In the genomic region with DNA sequence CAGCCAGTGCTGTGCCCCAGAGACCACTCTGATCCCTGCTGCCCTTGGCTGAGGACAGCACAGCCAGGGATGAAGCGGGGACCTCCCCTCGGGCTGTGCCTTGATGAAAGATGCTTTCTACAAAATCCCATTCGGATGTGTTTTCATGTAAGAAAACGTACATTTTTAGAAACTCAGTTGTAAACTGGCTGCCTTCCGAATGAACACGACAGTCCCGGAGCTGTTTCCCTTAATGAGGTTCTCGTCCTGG, we compare ENCODE assay signal across 8 cellular contexts.
DNase-seq lines count a peak whose midpoint lies in the region; ATAC-seq and TF ChIP-seq lines count a peak whose summit lies in the region.

No MANE protein-coding gene starts in this region.

- no peak for TF ChIP-seq CTCF in AG04449 (IDR thresholded peaks at IDR 0.05; ENCODE audit: insufficient read depth, low read length, missing control alignments)
- TF ChIP-seq CTCF in IMR-90 (conservative IDR thresholded peaks at IDR 0.05; ENCODE audit: low read depth, low read length): no peak
- TF ChIP-seq CTCF in dorsolateral prefrontal cortex (IDR thresholded peaks at IDR 0.05 in 54 of 56, conservative IDR thresholded peaks at IDR 0.05 in 2 of 56; ENCODE audit: low read depth in 1 of 56, partially characterized antibody in 56 of 56): no peak
- TF ChIP-seq CTCF in osteoblast (IDR thresholded peaks at IDR 0.05; ENCODE audit: extremely low read depth, low read depth, low read length): no peak

- peak overlapping the region; percentile 79; the same call in 1 of the 2 replicates for H3K9ac ChIP-seq in IMR-90 (ENCODE audit: low read depth, low read length)

- peak overlapping the region; percentile 100 for H3K4ac ChIP-seq in IMR-90 (ENCODE audit: low read depth, low read length)

- H3K18ac ChIP-seq in IMR-90 (ENCODE audit: low read depth, low read length): peak overlapping the region; percentile 84

- peaks cover 59% of the 10 kb centered on the region for H3K79me2 ChIP-seq in osteoblast (ENCODE audit: insufficient read depth, low read length)

- peaks cover 26 to 78% of the 10 kb centered on the region in 2 experiments for H3K79me1 ChIP-seq in IMR-90 (ENCODE audit: low read depth in 1 of 2, low read length in 2 of 2)

- H3K4me3 ChIP-seq in AG04449 (ENCODE audit: low read depth, low read length): peak overlapping the region; percentile 72
- no peak overlapping the region for H3K4me3 ChIP-seq in IMR-90 (ENCODE audit: insufficient read depth, low read depth, low read length)
- peak overlapping the region in 46 of 59 donors; percentile 5 to 65 (median 36) for H3K4me3 ChIP-seq in dorsolateral prefrontal cortex
- H3K4me3 ChIP-seq in osteoblast (ENCODE audit: insufficient read depth, low read length): peak overlapping the region; percentile 86

- peak overlapping the region; percentile 98 for H2BK20ac ChIP-seq in IMR-90 (ENCODE audit: low read depth, low read length)

- H2AFZ ChIP-seq in IMR-90 (replicated peaks; ENCODE audit: low read length, poor library complexity) (peak overlapping the region; percentile 83), osteoblast (ENCODE audit: low read length) (no peak overlapping the region)

- peak overlapping the region; percentile 99 for H2AK5ac ChIP-seq in IMR-90 (ENCODE audit: low read depth, low read length)

- peaks cover 55% of the 10 kb centered on the region for H3K4me1 ChIP-seq in IMR-90 (ENCODE audit: control insufficient read depth, insufficient read depth, low read length)
- H3K4me1 ChIP-seq in osteoblast (ENCODE audit: insufficient read depth, low read length): peaks cover 60% of the 10 kb centered on the region

- intact Hi-C loops in IMR-90 (cut with micrococcal nuclease) (loop anchor here (5.0 kb wide), 1 partner anchor 235 kb away; no protein-coding TSS in a partner anchor), dorsolateral prefrontal cortex (cut with DNase I) (no loop called here)

- POLR2A ChIA-PET in AG04449 (lab: Yijun Ruan, JAX): interaction anchor here (0.9 to 3.9 kb wide), 10 partner anchors 13 to 234 kb away, joined by 3 to 38 read pairs (median 6); no protein-coding TSS in a partner anchor
- POLR2A ChIA-PET in IMR-90 (lab: Charles Lee; ENCODE audit: unreplicated experiment): no interaction called here

- peak overlapping the region; percentile 97 for H3K14ac ChIP-seq in IMR-90 (replicated peaks; ENCODE audit: low read depth, low read length)

- H2BK120ac ChIP-seq in IMR-90 (ENCODE audit: low read depth, low read length): peak overlapping the region; percentile 99

- BruUV-seq in IMR-90 (replicated peaks; lab: Mats Ljungman, UMichigan): no TSS peak

- H3K36me3 ChIP-seq in IMR-90 (ENCODE audit: control insufficient read depth, insufficient read depth, low read length) (no peaks in the 10 kb centered on the region), osteoblast (ENCODE audit: insufficient read depth, low read length) (peaks cover 15% of the 10 kb centered on the region)

- H3K4me2 ChIP-seq in IMR-90 (ENCODE audit: low read depth, low read length) (peak overlapping the region; percentile 69), osteoblast (ENCODE audit: insufficient read depth, low read length) (peak overlapping the region; percentile 90)

- peak overlapping the region; percentile 99 for H2BK5ac ChIP-seq in IMR-90 (ENCODE audit: low read depth, low read length, poor library complexity, severe bottlenecking)

- dilution Hi-C loops in IMR-90 (cut with HindIII; ENCODE audit: low sequenced_read_pairs, unreplicated experiment): no loop called here

- H4K8ac ChIP-seq in IMR-90 (ENCODE audit: low read depth in 2 of 2, low read length in 2 of 2): peak overlapping the region; percentile 78 to 96; a peak in 3 of 4 replicates

- 81% methylated on average over 6 of the region's 8 CpGs; no CpG with 5 or more reads in 1 of the 2 experiments for WGBS in IMR-90 (ENCODE audit: extremely low coverage in 2 of 2, insufficient read length in 1 of 2), 2 experiments

- in situ Hi-C loops in IMR-90 (cut with MboI; ENCODE audit: low sequenced_read_pairs): loop anchor here (5.0 kb wide), 1 partner anchor 105 kb away; no protein-coding TSS in a partner anchor

- CTCF ChIA-PET in AG04449 (lab: Yijun Ruan, JAX): interaction anchor here (0.7 to 3.6 kb wide), 7 partner anchors 9 to 174 kb away, joined by 3 to 20 read pairs (median 6); no protein-coding TSS in a partner anchor
- CTCF ChIA-PET in IMR-90 (lab: Yijun Ruan, JAX): no interaction called here

- peak overlapping the region; percentile 99 for H3K23ac ChIP-seq in IMR-90 (ENCODE audit: low read depth, low read length)

- ATAC-seq in IMR-90 (ENCODE audit: low read depth) (no peak), HG03565 (IDR thresholded peaks at IDR 0.05; ENCODE audit: unreplicated experiment) (no peak), GM21526 (IDR thresholded peaks at IDR 0.05; ENCODE audit: low FRiP score, unreplicated experiment) (no peak)

- H4K20me1 ChIP-seq in IMR-90 (ENCODE audit: insufficient read depth, low read length) (peaks cover 11% of the 10 kb centered on the region; the same call in 1 of the 2 replicates), osteoblast (ENCODE audit: insufficient read depth, low read length) (peaks cover 24% of the 10 kb centered on the region)

- H3K56ac ChIP-seq in IMR-90 (ENCODE audit: extremely low read depth, insufficient read depth, low read length): peak overlapping the region; percentile 74

- no peaks in the 10 kb centered on the region for H3K9me3 ChIP-seq in IMR-90 (ENCODE audit: control insufficient read depth, insufficient read depth, low read length)
- H3K9me3 ChIP-seq in osteoblast (ENCODE audit: low read depth, low read length): no peaks in the 10 kb centered on the region

- peak overlapping the region; percentile 98 for H4K91ac ChIP-seq in IMR-90 (ENCODE audit: insufficient read depth, low read depth, low read length)

- DNase-seq in AG04449 (ENCODE audit: low read depth, low spot score) (no peak), IMR-90 (no peak), dorsolateral prefrontal cortex (no peak), osteoblast (ENCODE audit: insufficient read length, low spot score, missing footprints) (no peak), nucleus accumbens (lab: John Stamatoyannopoulos, UW) (no peak)
- DNase-seq in stimulated activated CD4-positive, alpha-beta T cell treated with anti-CD3 and anti-CD28 coated beads, Interleukin-2, amount 100 ng/mL, for 24 hours: no peak

- peak overlapping the region; percentile 98 for H3K27ac ChIP-seq in IMR-90 (ENCODE audit: insufficient read depth, low read length)
- H3K27ac ChIP-seq in dorsolateral prefrontal cortex: peak overlapping the region in 45 of 59 donors; percentile 2 to 90 (median 75)
- peak overlapping the region; percentile 99 for H3K27ac ChIP-seq in osteoblast (ENCODE audit: low read depth, low read length)

- H2BK15ac ChIP-seq in IMR-90 (ENCODE audit: low read depth, low read length): peak overlapping the region; percentile 83; the same call in 2 of the 3 replicates

- no peak for TF ChIP-seq POLR2A in IMR-90 (IDR thresholded peaks at IDR 0.05; ENCODE audit: low read depth, low read length)

- no peak for TF ChIP-seq RAD21 in IMR-90 (IDR thresholded peaks at IDR 0.05; ENCODE audit: low read length)

- H4K5ac ChIP-seq in IMR-90 (ENCODE audit: low read depth, low read length): peak overlapping the region; percentile 91

- H3K27me3 ChIP-seq in IMR-90 (ENCODE audit: control insufficient read depth, insufficient read depth, low read length): no peaks in the 10 kb centered on the region
- no peaks in the 10 kb centered on the region for H3K27me3 ChIP-seq in dorsolateral prefrontal cortex
- H3K27me3 ChIP-seq in osteoblast (ENCODE audit: insufficient read depth, low read length): no peaks in the 10 kb centered on the region

- H3K9me1 ChIP-seq in IMR-90 (ENCODE audit: insufficient read depth, low read length): peaks cover 34% of the 10 kb centered on the region

- H2AK9ac ChIP-seq in IMR-90 (replicated peaks; ENCODE audit: low read depth, low read length, poor library complexity): peak overlapping the region; percentile 98

TF ChIP-seq in IMR-90, 13 proteins besides CTCF, POLR2A, EP300 and RAD21:
- TF ChIP-seq BHLHE40 (IDR thresholded peaks at IDR 0.05; ENCODE audit: low read depth, low read length) (no peak), NFE2L2 (IDR thresholded peaks at IDR 0.05; ENCODE audit: low read depth, low read length) (no peak), FOS (IDR thresholded peaks at IDR 0.05; ENCODE audit: low read depth, low read length) (no peak), SMC3 (IDR thresholded peaks at IDR 0.05; ENCODE audit: low read depth, low read length) (no peak), RCOR1 (IDR thresholded peaks at IDR 0.05; ENCODE audit: insufficient replicate concordance, low read length) (no peak), MXI1 (IDR thresholded peaks at IDR 0.05; ENCODE audit: borderline replicate concordance, low read depth, low read length) (no peak), CHD1 (IDR thresholded peaks at IDR 0.05; ENCODE audit: low read depth, low read length) (no peak), CEBPB (IDR thresholded peaks at IDR 0.05; ENCODE audit: low read depth, low read length) (no peak), MAZ (IDR thresholded peaks at IDR 0.05; ENCODE audit: borderline replicate concordance, low read depth, low read length) (no peak), USF2 (IDR thresholded peaks at IDR 0.05; ENCODE audit: low read depth, low read length) (no peak)
